In genomic region chr18:34194239-34194638, GRCh38 we compare ENCODE assay signal across 31 cellular contexts. TPM values are rescaled to one million over a fixed set of nuclear protein-coding genes. Genes with fewer than 3 reads are reported as not detected.
"Had no signal": no experiment of that assay in that cellular context is flagged by ENCODE, and none has a peak within 500 bp of the region (broad histone marks: within the 10 kb centered on the region; RNA-seq: fewer than 3 reads in every experiment).

No MANE protein-coding gene starts in this region.

- H3K4me2 ChIP-seq: smooth muscle cell had no signal

- H3K4me3 ChIP-seq: pancreas, prostate gland, right atrium auricular region, skin epidermis, smooth muscle cell, spleen, suprapubic skin, testis, tibial artery, transverse colon, upper lobe of right lung, uterus had no signal

- H3K27me3 ChIP-seq: neutrophil, pancreas, right atrium auricular region, spleen, suprapubic skin, testis, tibial artery, transverse colon, upper lobe of right lung, uterus had no signal

- H3K27ac ChIP-seq: neutrophil, pancreas, prostate gland, right atrium auricular region, skin epidermis, spleen, suprapubic skin, testis, tibial artery, transverse colon, upper lobe of right lung, uterus had no signal

- DNase-seq: naive thymus-derived CD8-positive, alpha-beta T cell; nephron progenitor cell; nucleus accumbens; pancreas; retina; spleen; stimulated activated CD4-positive, alpha-beta T cell treated with anti-CD3 and anti-CD28 coated beads, Interleukin-12 subunit alpha, Interleukin-12 subunit beta, amount 100 ng/mL, for 4 hours; stimulated activated CD4-positive, alpha-beta T cell treated with anti-CD3 and anti-CD28 coated beads, Interleukin-1b, Interleukin-23, amount 100 ng/mL, for 48 hours; stimulated activated CD4-positive, alpha-beta T cell treated with anti-CD3 and anti-CD28 coated beads, Interleukin-4, amount 100 ng/mL, for 1 hour; stimulated activated CD4-positive, alpha-beta T cell treated with anti-CD3 and anti-CD28 coated beads, Interleukin-4, amount 100 ng/mL, for 4 hours; stimulated activated CD8-positive, alpha-beta memory T cell treated with anti-CD3 and anti-CD28 coated beads, Interleukin-4, amount 100 ng/mL, for 48 hours; stimulated activated naive CD4-positive, alpha-beta T cell; stimulated activated naive CD8-positive, alpha-beta T cell treated with anti-CD3 and anti-CD28 coated beads, Interleukin-15, amount 100 ng/mL, for 72 hours; stimulated activated naive CD8-positive, alpha-beta T cell treated with anti-CD3 and anti-CD28 coated beads, Interleukin-15, Interleukin-2, amounts not matched to agents 100 U/mL and 50 U/mL, for 24 hours; substantia nigra; testis; tibial artery; transverse colon; upper lobe of right lung; uterus had no signal

- ATAC-seq: naive thymus-derived CD8-positive, alpha-beta T cell; natural killer cell treated with Interleukin-12 subunit alpha and Interleukin-12 subunit beta and Interleukin-15 and Interleukin-18, amount 100 ng/mL, for 72 hours; pancreas; sciatic nerve; stimulated activated memory B cell treated with anti-CD40 and anti-IgM and Interleukin-4, amounts not matched to agents 10 μg/mL and 1 μg/mL and 100 μg/mL, for 72 hours; stimulated activated naive CD8-positive, alpha-beta T cell treated with anti-CD3 and anti-CD28 coated beads, Interleukin-15, amount 100 ng/mL, for 72 hours; stimulated activated naive CD8-positive, alpha-beta T cell treated with anti-CD3 and anti-CD28 coated beads, Interleukin-15, Interleukin-2, amounts not matched to agents 100 U/mL and 50 U/mL, for 24 hours; upper lobe of right lung had no signal

- H3K4me1 ChIP-seq: pancreas, prostate gland, right atrium auricular region, spleen, suprapubic skin, testis, tibial artery, transverse colon, upper lobe of right lung, uterus had no signal

- FAIRE-seq: pancreas had no signal

- H3K36me3 ChIP-seq: neutrophil, pancreas, prostate gland, right atrium auricular region, spleen, suprapubic skin, tibial artery, transverse colon, upper lobe of right lung, uterus had no signal

- H3K9me3 ChIP-seq: neutrophil, pancreas, prostate gland, suprapubic skin, testis, transverse colon, upper lobe of right lung, uterus had no signal

RNA-seq across cellular contexts. Expression of gene NOL4, which starts 30.5 kb away (rescaled TPM):
- total RNA-seq: naive thymus-derived CD8-positive, alpha-beta T cell; natural killer cell treated with Interleukin-12 subunit alpha and Interleukin-12 subunit beta and Interleukin-15 and Interleukin-18, amount 100 ng/mL, for 72 hours; osteocyte; pulmonary artery endothelial cell; right atrium auricular region; smooth muscle cell; upper lobe of right lung had no signal
- polyA plus RNA-seq: naive thymus-derived CD8-positive, alpha-beta T cell; smooth muscle cell had no signal
